1 cellular context compared by ENCODE assay signal in genomic region chr17:44565866-44566443, GRCh38.
TF ChIP-seq lines count a peak whose summit lies in the region.

No MANE protein-coding gene starts in this region.

TF ChIP-seq in K562, 482 proteins besides CTCF, POLR2A, EP300 and RAD21 (continued from another document):
- TF ChIP-seq ZNF609 (CRISPR knock-in tag; IDR thresholded peaks at IDR 0.05; ENCODE audit: borderline replicate concordance): no peak
